In genomic region chr1:3610823-3611169, GRCh38 we compare ENCODE assay signal across 10 cellular contexts. TPM values are rescaled to one million over a fixed set of nuclear protein-coding genes. Genes with fewer than 3 reads are reported as not detected.
DNase-seq lines count a peak whose midpoint lies in the region; ATAC-seq, FAIRE-seq and TF ChIP-seq lines count a peak whose summit lies in the region.
"Had no signal": no experiment of that assay in that cellular context is flagged by ENCODE, and none has a peak within 500 bp of the region (broad histone marks: within the 10 kb centered on the region; RNA-seq: fewer than 3 reads in every experiment).

No MANE protein-coding gene starts in this region.

- peaks cover 22% of the 10 kb centered on the region for H3K27me3 Mint-ChIP-seq in activated T-helper 2 cell treated with anti-CD3 and anti-CD28 coated beads, Interferon-gamma antibody, Interleukin-2, Interleukin-4, amounts not matched to agents 10 μg/mL and 5 μg/mL and 100 μg/mL, durations not matched to agents 14 hours and 24 hours and 36 hours (ENCODE audit: low read depth)

- no peaks in the 10 kb centered on the region for H4K20me1 ChIP-seq in neural cell (ENCODE audit: insufficient read depth)

- H3F3A ChIP-seq in neural cell (ENCODE audit: insufficient read depth, low read length, poor library complexity, severe bottlenecking) = no peaks in the 10 kb centered on the region

- no peak for TF ChIP-seq RAD21 in A549 (conservative IDR thresholded peaks at IDR 0.05 in 1 of 2, IDR thresholded peaks at IDR 0.05 in 1 of 2)
- TF ChIP-seq RAD21 in neural cell (conservative IDR thresholded peaks at IDR 0.05) = no peak

- H3K4me1 Mint-ChIP-seq in activated T-helper 2 cell treated with anti-CD3 and anti-CD28 coated beads, Interferon-gamma antibody, Interleukin-2, Interleukin-4, amounts not matched to agents 10 μg/mL and 5 μg/mL and 100 μg/mL, durations not matched to agents 14 hours and 24 hours and 36 hours (ENCODE audit: low read depth) = no peaks in the 10 kb centered on the region

- no peaks in the 10 kb centered on the region for H3K9me3 Mint-ChIP-seq in activated T-helper 2 cell treated with anti-CD3 and anti-CD28 coated beads, Interferon-gamma antibody, Interleukin-2, Interleukin-4, amounts not matched to agents 10 μg/mL and 5 μg/mL and 100 μg/mL, durations not matched to agents 14 hours and 24 hours and 36 hours

- no peak overlapping the region for H3K4me3 Mint-ChIP-seq in activated T-helper 2 cell treated with anti-CD3 and anti-CD28 coated beads, Interferon-gamma antibody, Interleukin-2, Interleukin-4, amounts not matched to agents 10 μg/mL and 5 μg/mL and 100 μg/mL, durations not matched to agents 14 hours and 24 hours and 36 hours (ENCODE audit: low read depth)

- peak overlapping the region; percentile 11; the same call in 1 of the 2 replicates for H3K9ac ChIP-seq in HUES48 (ENCODE audit: low read depth, low read length)
- H3K9ac ChIP-seq in neural cell (ENCODE audit: low read length) = peak overlapping the region; percentile 34

- CTCF ChIA-PET in A549 (lab: Yijun Ruan, JAX) = interaction anchor here (2.3 to 2.4 kb wide), 2 partner anchors 46 to 120 kb away, joined by 7 to 9 read pairs; no protein-coding TSS in a partner anchor

- WGBS in A549 (ENCODE audit: missing lambda C conversion rate) = 38% methylated on average over 4 of the region's 18 CpGs
- 1% methylated on average over 18 of the region's 18 CpGs for WGBS in ectodermal cell, 2 experiments

- no peak for TF ChIP-seq POLR2A in A549 (IDR thresholded peaks at IDR 0.05; ENCODE audit: low read length)

- H3K79me2 ChIP-seq in neural cell (replicated peaks; ENCODE audit: insufficient read depth, low read length) = no peaks in the 10 kb centered on the region

- DNase-seq in A549 (ENCODE audit: low read depth in 1 of 2, low spot score in 1 of 2) (no peak), D341Med (ENCODE audit: low spot score) (no peak)
- DNase-seq in activated T-helper 2 cell treated with anti-CD3 and anti-CD28 coated beads, Interferon-gamma antibody, Interleukin-2, Interleukin-4, amounts not matched to agents 10 μg/mL and 5 μg/mL and 100 μg/mL, durations not matched to agents 14 hours and 24 hours and 36 hours (ENCODE audit: low spot score) = no peak
- DNase-seq: NCI-H187 treated with DMSO at 0.1 percent for 48 hours had no signal

- H3K27me3 ChIP-seq in HUES48 (ENCODE audit: control insufficient read depth, insufficient read depth, low read length) (peaks cover 14% of the 10 kb centered on the region), ectodermal cell (ENCODE audit: control insufficient read depth, insufficient read depth, low read length, poor library complexity, severe bottlenecking) (peaks cover 22% of the 10 kb centered on the region), neural cell (ENCODE audit: insufficient read depth, low read depth, low read length) (peaks cover 8% of the 10 kb centered on the region)

- H3K9me3 ChIP-seq in A549 = no peaks in the 10 kb centered on the region
- no peaks in the 10 kb centered on the region for H3K9me3 ChIP-seq in HUES48 (ENCODE audit: control insufficient read depth, insufficient read depth, low read length)
- H3K9me3 ChIP-seq in ectodermal cell (ENCODE audit: control insufficient read depth, low read length) = no peaks in the 10 kb centered on the region
- H3K9me3 ChIP-seq in neural cell (ENCODE audit: low read length) = no peaks in the 10 kb centered on the region

- ATAC-seq in A549 = peak; percentile 5 to 10; a peak in 3 of 6 replicates
- ATAC-seq in GM18511 (IDR thresholded peaks at IDR 0.05; ENCODE audit: unreplicated experiment) = no peak
- ATAC-seq in HG03135 (IDR thresholded peaks at IDR 0.05; ENCODE audit: unreplicated experiment) = no peak

- no peak overlapping the region for H3K27ac Mint-ChIP-seq in activated T-helper 2 cell treated with anti-CD3 and anti-CD28 coated beads, Interferon-gamma antibody, Interleukin-2, Interleukin-4, amounts not matched to agents 10 μg/mL and 5 μg/mL and 100 μg/mL, durations not matched to agents 14 hours and 24 hours and 36 hours

- H3K36me3 Mint-ChIP-seq in activated T-helper 2 cell treated with anti-CD3 and anti-CD28 coated beads, Interferon-gamma antibody, Interleukin-2, Interleukin-4, amounts not matched to agents 10 μg/mL and 5 μg/mL and 100 μg/mL, durations not matched to agents 14 hours and 24 hours and 36 hours (ENCODE audit: low read depth) = no peaks in the 10 kb centered on the region

- POLR2A ChIA-PET in A549 (lab: Yijun Ruan, JAX) = no interaction called here

- H3K4me3 ChIP-seq in A549 = peak overlapping the region; percentile 57
- peak overlapping the region; percentile 80 for H3K4me3 ChIP-seq in HUES48 (ENCODE audit: low read depth, low read length)
- H3K4me3 ChIP-seq in ectodermal cell (ENCODE audit: insufficient read depth, low read depth, low read length) = peak overlapping the region; percentile 59
- peak overlapping the region; percentile 70 for H3K4me3 ChIP-seq in neural cell (ENCODE audit: low read length)

- H2AFZ ChIP-seq in neural cell (ENCODE audit: low read depth, low read length) = no peak overlapping the region

- no peaks in the 10 kb centered on the region for H3K9me2 ChIP-seq in neural cell (ENCODE audit: insufficient read depth, low read length)

- H3K4me2 ChIP-seq in A549 = peak overlapping the region; percentile 95
- peak overlapping the region; percentile 35 for H3K4me2 ChIP-seq in neural cell (ENCODE audit: low read length)

- intact Hi-C loops in activated T-helper 2 cell treated with anti-CD3 and anti-CD28 coated beads, Interferon-gamma antibody, Interleukin-2, Interleukin-4, amounts not matched to agents 10 μg/mL and 5 μg/mL and 100 μg/mL, durations not matched to agents 14 hours and 24 hours and 36 hours (cut with micrococcal nuclease) = no loop called here

- no peak for FAIRE-seq in A549 (lab: Jason Lieb, UNC)
- FAIRE-seq: bronchial epithelial cell had no signal

- H3K4me1 ChIP-seq in A549 (peaks cover 32% of the 10 kb centered on the region), HUES48 (ENCODE audit: control insufficient read depth, insufficient read depth, low read length) (peaks cover 31% of the 10 kb centered on the region), ectodermal cell (ENCODE audit: control insufficient read depth, insufficient read depth, low read length) (peaks cover 56% of the 10 kb centered on the region)

- H3K27ac ChIP-seq in A549 = peak overlapping the region; percentile 30 to 83; a peak in 3 of 6 replicates
- H3K27ac ChIP-seq in HUES48 (ENCODE audit: low read depth, low read length) = no peak overlapping the region
- no peak overlapping the region for H3K27ac ChIP-seq in ectodermal cell (ENCODE audit: insufficient read depth, low read depth, low read length, poor library complexity, severe bottlenecking)
- H3K27ac ChIP-seq in neural cell (ENCODE audit: low read length) = no peak overlapping the region

- H3K36me3 ChIP-seq in HUES48 (ENCODE audit: control insufficient read depth, insufficient read depth, low read length) = no peaks in the 10 kb centered on the region
- H3K36me3 ChIP-seq in ectodermal cell (ENCODE audit: control insufficient read depth, insufficient read depth, low read length) = no peaks in the 10 kb centered on the region
- H3K36me3 ChIP-seq in neural cell (ENCODE audit: insufficient read depth, low read length) = no peaks in the 10 kb centered on the region

- TF ChIP-seq EP300 in A549 (IDR thresholded peaks at IDR 0.05) = no peak
- no peak for TF ChIP-seq EP300 in neural cell (conservative IDR thresholded peaks at IDR 0.05; ENCODE audit: poor library complexity, severe bottlenecking)

- no peak for TF ChIP-seq CTCF in A549 (IDR thresholded peaks at IDR 0.05)
- no peak for TF ChIP-seq CTCF in neural cell (IDR thresholded peaks at IDR 0.05; ENCODE audit: poor library complexity, severe bottlenecking)

RNA-seq across cellular contexts. Expression of gene MEGF6, which starts 0.5 kb away (rescaled TPM):
- 0.66 and 0.82 TPM in 2 replicates for polyA plus RNA-seq in A549 (2011; rRNA removed)
- polyA plus RNA-seq in A549 (2012; cell fraction: cytosol; rRNA removed) = 2.3 and 3.2 TPM in 2 replicates
- polyA plus RNA-seq in A549 (2012; cell fraction: nucleus; rRNA removed) = 23.8 and 39.3 TPM in 2 replicates
- 10.2 to 13.7 TPM (median 12.7 TPM) in 3 replicates for polyA plus RNA-seq in A549 (2017; fragmentation: RNase III; extraction: RNeasy Plus Mini Kit Qiagen cat#74134 plus additional on column Dnase treatment)
- 0.39 and 0.41 TPM in 2 replicates for polyA minus RNA-seq in A549 (2011; rRNA and poly(A)+ RNA removed)
- polyA plus RNA-seq in ectodermal cell (2013, experiment 1 of 4) = 14.4 TPM
- 17.4 TPM for polyA plus RNA-seq in ectodermal cell (2013, experiment 2 of 4)
- 13.5 TPM for polyA plus RNA-seq in ectodermal cell (2013, experiment 3 of 4)
- 18.1 TPM for polyA plus RNA-seq in ectodermal cell (2013, experiment 4 of 4)
- 6.0 and 17.6 TPM in 2 replicates for polyA plus RNA-seq in neural cell
- polyA minus RNA-seq in neural cell = 3.1 and 4.1 TPM in 2 replicates
- 1.7 and 1.9 TPM in 2 replicates for total RNA-seq in activated T-helper 2 cell treated with anti-CD3 and anti-CD28 coated beads, Interferon-gamma antibody, Interleukin-2, Interleukin-4, amounts not matched to agents 10 μg/mL and 5 μg/mL and 100 μg/mL, durations not matched to agents 14 hours and 24 hours and 36 hours

RNA-seq across cellular contexts. Expression of gene TPRG1L, which starts 14.0 kb away (rescaled TPM):
- polyA plus RNA-seq in A549 (2011; rRNA removed) (13.1 and 15.8 TPM in 2 replicates), A549 (2017; fragmentation: RNase III; extraction: RNeasy Plus Mini Kit Qiagen cat#74134 plus additional on column Dnase treatment) (18.4 to 20.1 TPM (median 18.7 TPM) in 3 replicates), neural cell (16.8 and 22.4 TPM in 2 replicates)
- polyA plus RNA-seq in A549 (2012; cell fraction: cytosol; rRNA removed) = 11.4 and 14.6 TPM in 2 replicates
- 6.2 and 7.1 TPM in 2 replicates for polyA plus RNA-seq in A549 (2012; cell fraction: nucleus; rRNA removed)
- 13.8 and 18.7 TPM in 2 replicates for polyA minus RNA-seq in A549 (2011; rRNA and poly(A)+ RNA removed)
- 33.3 TPM for polyA plus RNA-seq in ectodermal cell (2013, experiment 1 of 4)
- 38.0 TPM for polyA plus RNA-seq in ectodermal cell (2013, experiment 2 of 4)
- 26.0 TPM for polyA plus RNA-seq in ectodermal cell (2013, experiment 3 of 4)
- 30.4 TPM for polyA plus RNA-seq in ectodermal cell (2013, experiment 4 of 4)
- polyA minus RNA-seq in neural cell = 23.0 and 24.6 TPM in 2 replicates
- 7.0 and 7.1 TPM in 2 replicates for total RNA-seq in activated T-helper 2 cell treated with anti-CD3 and anti-CD28 coated beads, Interferon-gamma antibody, Interleukin-2, Interleukin-4, amounts not matched to agents 10 μg/mL and 5 μg/mL and 100 μg/mL, durations not matched to agents 14 hours and 24 hours and 36 hours

RNA-seq across cellular contexts. Expression of gene WRAP73, which starts 39.1 kb away (rescaled TPM):
- polyA plus RNA-seq in A549 (2011; rRNA removed) = 16.1 and 18.4 TPM in 2 replicates
- polyA plus RNA-seq in A549 (2012; cell fraction: cytosol; rRNA removed) = 26.9 and 35.9 TPM in 2 replicates
- polyA plus RNA-seq in A549 (2012; cell fraction: nucleus; rRNA removed) = 64.5 and 65.1 TPM in 2 replicates
- polyA plus RNA-seq in A549 (2017; fragmentation: RNase III; extraction: RNeasy Plus Mini Kit Qiagen cat#74134 plus additional on column Dnase treatment) = 12.1 to 15.4 TPM (median 12.9 TPM) in 3 replicates
- 16.7 and 26.1 TPM in 2 replicates for polyA minus RNA-seq in A549 (2011; rRNA and poly(A)+ RNA removed)
- 25.6 TPM for polyA plus RNA-seq in ectodermal cell (2013, experiment 1 of 4)
- polyA plus RNA-seq in ectodermal cell (2013, experiment 2 of 4) = 22.4 TPM
- 22.0 TPM for polyA plus RNA-seq in ectodermal cell (2013, experiment 3 of 4)
- 26.2 TPM for polyA plus RNA-seq in ectodermal cell (2013, experiment 4 of 4)
- 32.9 and 50.7 TPM in 2 replicates for polyA plus RNA-seq in neural cell
- 22.1 and 28.7 TPM in 2 replicates for polyA minus RNA-seq in neural cell
- 38.7 and 42.2 TPM in 2 replicates for total RNA-seq in activated T-helper 2 cell treated with anti-CD3 and anti-CD28 coated beads, Interferon-gamma antibody, Interleukin-2, Interleukin-4, amounts not matched to agents 10 μg/mL and 5 μg/mL and 100 μg/mL, durations not matched to agents 14 hours and 24 hours and 36 hours

RNA-seq across cellular contexts. Expression of gene TP73, which starts 41.5 kb away (rescaled TPM):
- polyA plus RNA-seq in A549 (2011; rRNA removed) (0.01 TPM in 1 of 2 replicates, not detected in the other), A549 (2017; fragmentation: RNase III; extraction: RNeasy Plus Mini Kit Qiagen cat#74134 plus additional on column Dnase treatment) (0.09 to 0.25 TPM (median 0.16 TPM) in 3 replicates), neural cell (not detected in 2 replicates)
- polyA plus RNA-seq in A549 (2012; cell fraction: cytosol; rRNA removed) = 0.11 and 0.21 TPM in 2 replicates
- 0.40 and 0.46 TPM in 2 replicates for polyA plus RNA-seq in A549 (2012; cell fraction: nucleus; rRNA removed)
- polyA minus RNA-seq in A549 (2011; rRNA and poly(A)+ RNA removed) = 0.04 TPM in 1 of 2 replicates, not detected in the other
- polyA plus RNA-seq in ectodermal cell (2013, experiment 1 of 4) = 0.50 TPM
- polyA plus RNA-seq in ectodermal cell (2013, experiment 2 of 4) = 0.25 TPM
- 0.21 TPM for polyA plus RNA-seq in ectodermal cell (2013, experiment 3 of 4)
- 0.16 TPM for polyA plus RNA-seq in ectodermal cell (2013, experiment 4 of 4)
- polyA minus RNA-seq in neural cell = not detected in 2 replicates
- 2.4 and 2.5 TPM in 2 replicates for total RNA-seq in activated T-helper 2 cell treated with anti-CD3 and anti-CD28 coated beads, Interferon-gamma antibody, Interleukin-2, Interleukin-4, amounts not matched to agents 10 μg/mL and 5 μg/mL and 100 μg/mL, durations not matched to agents 14 hours and 24 hours and 36 hours

Comparison
In these comparisons a context has a peak if more than half of its experiments do, and no peak if none do; other contexts are left out.
1. ATAC-seq: peak in A549 (2 of 2); none in GM18511 (single experiment) and HG03135 (single experiment).
2. H3K27ac ChIP-seq: peak in A549 (2 of 2); none in HUES48 (single experiment), ectodermal cell (single experiment) and neural cell (single experiment).
3. Peak in every context shown above with its lines, with median percentiles within 50 percentile points of each other: H3K4me3 ChIP-seq.